ENCODE assay signal across 37 cellular contexts in genomic region chr20:63287697-63288580, GRCh38. TPM values are rescaled to one million over a fixed set of nuclear protein-coding genes. Genes with fewer than 3 reads are reported as not detected.
"Had no signal": no experiment of that assay in that cellular context is flagged by ENCODE, and none has a peak within 500 bp of the region (broad histone marks: within the 10 kb centered on the region; RNA-seq: fewer than 3 reads in every experiment).

No MANE protein-coding gene starts in this region.

- H3K4me3 ChIP-seq: adrenal gland, cardiac muscle cell, coronary artery, dorsolateral prefrontal cortex, gastrocnemius medialis, hepatocyte, ovary, smooth muscle cell, stomach, thyroid gland, upper lobe of left lung had no signal

- H3K79me2 ChIP-seq: hepatocyte had no signal

- ATAC-seq: activated CD4-positive, alpha-beta T cell treated with anti-CD3 and anti-CD28 coated beads for 36 hours; activated CD8-positive, alpha-beta memory T cell treated with anti-CD3 and anti-CD28 coated beads, Interleukin-2, amount 10 ng/mL, durations not matched to agents 7 days and 5 days; activated CD8-positive, alpha-beta T cell treated with anti-CD3 and anti-CD28 coated beads, Interleukin-2, amount 10 ng/mL, durations not matched to agents 7 days and 5 days; gastrocnemius medialis; stimulated activated memory B cell treated with anti-CD40 and anti-IgM and Interleukin-4, amounts not matched to agents 10 μg/mL and 1 μg/mL and 100 μg/mL, for 72 hours had no signal

- H2AFZ ChIP-seq: hepatocyte had no signal

- H3K4me1 Mint-ChIP-seq: activated naive CD8-positive, alpha-beta T cell treated with anti-CD3 and anti-CD28 coated beads for 36 hours; brain; mesothelial cell of epicardium; naive B cell; nephron progenitor cell had no signal

- H3K27me3 Mint-ChIP-seq: activated CD4-positive, alpha-beta T cell treated with anti-CD3 and anti-CD28 coated beads for 36 hours; activated CD8-positive, alpha-beta memory T cell treated with anti-CD3 and anti-CD28 coated beads, Interleukin-2, amount 10 ng/mL, durations not matched to agents 7 days and 5 days; activated naive CD8-positive, alpha-beta T cell treated with anti-CD3 and anti-CD28 coated beads for 36 hours; naive B cell; progenitor cell of endocrine pancreas had no signal

- H3K36me3 Mint-ChIP-seq: activated CD8-positive, alpha-beta memory T cell treated with anti-CD3 and anti-CD28 coated beads, Interleukin-2, amount 10 ng/mL, durations not matched to agents 7 days and 5 days; activated naive CD8-positive, alpha-beta T cell treated with anti-CD3 and anti-CD28 coated beads for 36 hours; naive B cell had no signal

- H3K4me1 ChIP-seq: adrenal gland, gastrocnemius medialis, thyroid gland had no signal

- H3K9me3 ChIP-seq: adrenal gland, gastrocnemius medialis, ovary, stomach, thyroid gland, upper lobe of left lung had no signal

- H3K36me3 ChIP-seq: ovary had no signal

- DNase-seq: activated CD4-positive, alpha-beta T cell treated with anti-CD3 and anti-CD28 coated beads for 36 hours; activated CD4-positive, CD25-positive, alpha-beta regulatory T cell; activated CD8-positive, alpha-beta memory T cell treated with anti-CD3 and anti-CD28 coated beads, Interleukin-2, amount 10 ng/mL, durations not matched to agents 7 days and 5 days; activated CD8-positive, alpha-beta T cell treated with anti-CD3 and anti-CD28 coated beads, Interleukin-2, amount 10 ng/mL, durations not matched to agents 7 days and 5 days; activated naive CD4-positive, alpha-beta T cell treated with Interleukin-2 at 50 U/mL for 16 hours; activated naive CD8-positive, alpha-beta T cell treated with anti-CD3 and anti-CD28 coated beads for 36 hours; activated T-cell treated with anti-CD3 and anti-CD28 coated beads, Interleukin-2, amount 50 U/mL, for 48 hours; adrenal gland; dorsolateral prefrontal cortex; effector memory CD4-positive, alpha-beta T cell; erythroblast; gastrocnemius medialis; glutamatergic neuron; islet precursor cell; left colon; naive B cell; nephron progenitor cell; ovary; stimulated activated CD4-positive, alpha-beta T cell treated with anti-CD3 and anti-CD28 coated beads, Interleukin-1b, Interleukin-23, amount 100 ng/mL, for 48 hours; stimulated activated CD4-positive, alpha-beta T cell treated with anti-CD3 and anti-CD28 coated beads, Interleukin-4, amount 100 ng/mL, for 4 hours; stimulated activated CD8-positive, alpha-beta memory T cell treated with anti-CD3 and anti-CD28 coated beads, Interleukin-4, amount 100 ng/mL, for 48 hours; stomach; thyroid gland had no signal

- H3K4me2 ChIP-seq: hepatocyte, smooth muscle cell had no signal

- H3K27ac ChIP-seq: adrenal gland, cardiac muscle cell, coronary artery, dorsolateral prefrontal cortex, gastrocnemius medialis, hepatocyte, ovary, stomach, thyroid gland, upper lobe of left lung had no signal

- H3K27ac Mint-ChIP-seq: activated CD4-positive, alpha-beta T cell treated with anti-CD3 and anti-CD28 coated beads for 36 hours; activated CD8-positive, alpha-beta memory T cell treated with anti-CD3 and anti-CD28 coated beads, Interleukin-2, amount 10 ng/mL, durations not matched to agents 7 days and 5 days; activated CD8-positive, alpha-beta T cell treated with anti-CD3 and anti-CD28 coated beads, Interleukin-2, amount 10 ng/mL, durations not matched to agents 7 days and 5 days; activated naive CD8-positive, alpha-beta T cell treated with anti-CD3 and anti-CD28 coated beads for 36 hours; nephron progenitor cell; progenitor cell of endocrine pancreas; stimulated activated memory B cell treated with anti-CD40 and anti-IgM and Interleukin-4, amounts not matched to agents 10 μg/mL and 1 μg/mL and 100 μg/mL, for 72 hours; T-helper 2 cell treated with Interferon-gamma antibody and Interleukin-4, amounts not matched to agents 5 μg/mL and 100 μg/mL, for 36 hours had no signal

- H3K9me3 Mint-ChIP-seq: activated naive CD8-positive, alpha-beta T cell treated with anti-CD3 and anti-CD28 coated beads for 36 hours; brain; mesothelial cell of epicardium; naive B cell; nephron progenitor cell; stimulated activated memory B cell treated with anti-CD40 and anti-IgM and Interleukin-4, amounts not matched to agents 10 μg/mL and 1 μg/mL and 100 μg/mL, for 72 hours; T-helper 2 cell treated with Interferon-gamma antibody and Interleukin-4, amounts not matched to agents 5 μg/mL and 100 μg/mL, for 36 hours had no signal

- H3K27me3 ChIP-seq: adrenal gland, cardiac muscle cell, dorsolateral prefrontal cortex, hepatocyte, ovary, thyroid gland, upper lobe of left lung had no signal

- H3K4me3 Mint-ChIP-seq: activated CD4-positive, alpha-beta T cell treated with anti-CD3 and anti-CD28 coated beads for 36 hours; activated CD8-positive, alpha-beta memory T cell treated with anti-CD3 and anti-CD28 coated beads, Interleukin-2, amount 10 ng/mL, durations not matched to agents 7 days and 5 days; activated CD8-positive, alpha-beta T cell treated with anti-CD3 and anti-CD28 coated beads, Interleukin-2, amount 10 ng/mL, durations not matched to agents 7 days and 5 days; activated naive CD8-positive, alpha-beta T cell treated with anti-CD3 and anti-CD28 coated beads for 36 hours; brain; mesothelial cell of epicardium; naive B cell; nephron progenitor cell; stimulated activated memory B cell treated with anti-CD40 and anti-IgM and Interleukin-4, amounts not matched to agents 10 μg/mL and 1 μg/mL and 100 μg/mL, for 72 hours; T-helper 2 cell treated with Interferon-gamma antibody and Interleukin-4, amounts not matched to agents 5 μg/mL and 100 μg/mL, for 36 hours had no signal

RNA-seq across cellular contexts. Expression of gene COL20A1, which starts 5.0 kb away (rescaled TPM):
- total RNA-seq: activated CD8-positive, alpha-beta memory T cell treated with anti-CD3 and anti-CD28 coated beads, Interleukin-2, amount 10 ng/mL, durations not matched to agents 7 days and 5 days; activated CD8-positive, alpha-beta T cell treated with anti-CD3 and anti-CD28 coated beads, Interleukin-2, amount 10 ng/mL, durations not matched to agents 7 days and 5 days; cardiac muscle cell; hepatocyte; left colon; lower leg skin; renal cortical epithelial cell had no signal
- polyA plus RNA-seq: hepatocyte had no signal

RNA-seq across cellular contexts. Expression of gene NKAIN4, which starts 33.7 kb away (rescaled TPM):
- total RNA-seq: activated CD4-positive, alpha-beta T cell treated with anti-CD3 and anti-CD28 coated beads for 36 hours; activated CD8-positive, alpha-beta memory T cell treated with anti-CD3 and anti-CD28 coated beads, Interleukin-2, amount 10 ng/mL, durations not matched to agents 7 days and 5 days; activated CD8-positive, alpha-beta T cell treated with anti-CD3 and anti-CD28 coated beads, Interleukin-2, amount 10 ng/mL, durations not matched to agents 7 days and 5 days; activated naive CD8-positive, alpha-beta T cell treated with anti-CD3 and anti-CD28 coated beads for 36 hours; aorta; cardiac muscle cell; gastrocnemius medialis had no signal
- polyA plus RNA-seq: aorta, cardiac muscle cell, ovary had no signal

RNA-seq across cellular contexts. Expression of gene BIRC7, which starts 52.2 kb away (rescaled TPM):
- total RNA-seq: activated CD8-positive, alpha-beta memory T cell treated with anti-CD3 and anti-CD28 coated beads, Interleukin-2, amount 10 ng/mL, durations not matched to agents 7 days and 5 days; aorta; cerebellum; gastrocnemius medialis; progenitor cell of endocrine pancreas; stomach; thyroid gland had no signal
- polyA plus RNA-seq: aorta, cardiac muscle cell, ovary, stomach had no signal
